In genomic region chr15:63439536-63440264, GRCh38 we compare ENCODE assay signal across 11 cellular contexts. TPM values are rescaled to one million over a fixed set of nuclear protein-coding genes. Genes with fewer than 3 reads are reported as not detected.
A peak's percentile ranks its signal among the peaks of the same experiment; 100 is the strongest.
DNase-seq lines count a peak whose midpoint lies in the region; FAIRE-seq and TF ChIP-seq lines count a peak whose summit lies in the region.
"Had no signal": no experiment of that assay in that cellular context is flagged by ENCODE, and none has a peak within 500 bp of the region (broad histone marks: within the 10 kb centered on the region; RNA-seq: fewer than 3 reads in every experiment).

No MANE protein-coding gene starts in this region.

- H3K27me3 Mint-ChIP-seq in activated naive CD4-positive, alpha-beta T cell treated with anti-CD3 and anti-CD28 coated beads, Interleukin-2, amount 10 ng/mL, durations not matched to agents 7 days and 5 days: peaks cover 5% of the 10 kb centered on the region
- H3K27me3 Mint-ChIP-seq in glutamatergic neuron (ENCODE audit: unreplicated experiment): peaks cover 2% of the 10 kb centered on the region

- peaks cover 49% of the 10 kb centered on the region for H3K4me1 Mint-ChIP-seq in activated naive CD4-positive, alpha-beta T cell treated with anti-CD3 and anti-CD28 coated beads, Interleukin-2, amount 10 ng/mL, durations not matched to agents 7 days and 5 days
- H3K4me1 Mint-ChIP-seq in glutamatergic neuron (ENCODE audit: low read depth, unreplicated experiment): peaks cover 5% of the 10 kb centered on the region

- no peak overlapping the region for H3K27ac Mint-ChIP-seq in activated naive CD4-positive, alpha-beta T cell treated with anti-CD3 and anti-CD28 coated beads, Interleukin-2, amount 10 ng/mL, durations not matched to agents 7 days and 5 days
- H3K27ac Mint-ChIP-seq in glutamatergic neuron (ENCODE audit: unreplicated experiment): no peak overlapping the region
- H3K27ac Mint-ChIP-seq: T-helper 2 cell treated with Interferon-gamma antibody and Interleukin-4, amounts not matched to agents 5 μg/mL and 100 μg/mL, for 36 hours had no signal

- no peaks in the 10 kb centered on the region for H3K9me3 Mint-ChIP-seq in activated naive CD4-positive, alpha-beta T cell treated with anti-CD3 and anti-CD28 coated beads, Interleukin-2, amount 10 ng/mL, durations not matched to agents 7 days and 5 days
- H3K9me3 Mint-ChIP-seq in glutamatergic neuron (ENCODE audit: unreplicated experiment): no peaks in the 10 kb centered on the region
- H3K9me3 Mint-ChIP-seq: T-helper 2 cell treated with Interferon-gamma antibody and Interleukin-4, amounts not matched to agents 5 μg/mL and 100 μg/mL, for 36 hours had no signal

- no peaks in the 10 kb centered on the region for H3K27me3 ChIP-seq in bronchial epithelial cell (ENCODE audit: control insufficient read depth, insufficient read depth, low read length)

- H3K36me3 Mint-ChIP-seq in activated naive CD4-positive, alpha-beta T cell treated with anti-CD3 and anti-CD28 coated beads, Interleukin-2, amount 10 ng/mL, durations not matched to agents 7 days and 5 days: no peaks in the 10 kb centered on the region
- H3K36me3 Mint-ChIP-seq in glutamatergic neuron (ENCODE audit: unreplicated experiment): no peaks in the 10 kb centered on the region

- peak; percentile 32 for DNase-seq in activated naive CD4-positive, alpha-beta T cell treated with anti-CD3 and anti-CD28 coated beads, Interleukin-2, amount 10 ng/mL, durations not matched to agents 7 days and 5 days
- no peak for DNase-seq in activated naive CD4-positive, alpha-beta T cell treated with anti-CD3 and anti-CD28 coated beads, Interleukin-2, amount 50 U/mL, for 16 hours
- DNase-seq in NCI-H345 (lab: John Stamatoyannopoulos, UW) (peak; percentile 73), bronchial epithelial cell (ENCODE audit: low read depth) (peak; percentile 37), urothelium cell line (ENCODE audit: low spot score) (no peak), NCI-H2171 (lab: John Stamatoyannopoulos, UW) (no peak), midbrain (lab: John Stamatoyannopoulos, UW) (no peak), glutamatergic neuron (no peak)
- DNase-seq: aorta, lower lobe of right lung had no signal

- CTCF ChIA-PET in activated naive CD4-positive, alpha-beta T cell treated with anti-CD3 and anti-CD28 coated beads, Interleukin-2, amount 10 ng/mL, durations not matched to agents 7 days and 5 days (lab: Charles Lee): no interaction called here

- no peak overlapping the region for H3K4me3 Mint-ChIP-seq in activated naive CD4-positive, alpha-beta T cell treated with anti-CD3 and anti-CD28 coated beads, Interleukin-2, amount 10 ng/mL, durations not matched to agents 7 days and 5 days
- no peak overlapping the region for H3K4me3 Mint-ChIP-seq in glutamatergic neuron (ENCODE audit: unreplicated experiment)

- TF ChIP-seq CTCF in bronchial epithelial cell (IDR thresholded peaks at IDR 0.05; ENCODE audit: insufficient read depth, low read length, severe bottlenecking) (no peak), glutamatergic neuron (IDR thresholded peaks at IDR 0.05; ENCODE audit: partially characterized antibody, unreplicated experiment) (no peak)

- no peaks in the 10 kb centered on the region for H3K36me3 ChIP-seq in bronchial epithelial cell (ENCODE audit: control insufficient read depth, insufficient read depth, low read length)
- H3K36me3 ChIP-seq: lower lobe of right lung had no signal

- no peak overlapping the region for H3K4me3 ChIP-seq in bronchial epithelial cell (ENCODE audit: low read depth, low read length)
- H3K4me3 ChIP-seq: lower lobe of right lung had no signal

- no peak for FAIRE-seq in bronchial epithelial cell (lab: Jason Lieb, UNC)
- FAIRE-seq in urothelium cell line (lab: Jason Lieb, UNC): peak; percentile 27

RNA-seq across cellular contexts. Expression of gene CA12, which starts 58.1 kb away (rescaled TPM):
- 44.0 TPM in 2 replicates for total RNA-seq in bronchial epithelial cell
- not detected for total RNA-seq in glutamatergic neuron (ENCODE audit: unreplicated experiment)

Comparison
In these comparisons a context has a peak if more than half of its experiments do, and no peak if none do; other contexts are left out.
1. DNase-seq: peak in activated naive CD4-positive, alpha-beta T cell treated with anti-CD3 and anti-CD28 coated beads, Interleukin-2, amount 10 ng/mL, durations not matched to agents 7 days and 5 days (single experiment), NCI-H345 (single experiment) and bronchial epithelial cell (single experiment); none in activated naive CD4-positive, alpha-beta T cell treated with anti-CD3 and anti-CD28 coated beads, Interleukin-2, amount 50 U/mL, for 16 hours (single experiment), urothelium cell line (single experiment), NCI-H2171 (single experiment), midbrain (single experiment) and glutamatergic neuron (single experiment).
2. RNA of gene CA12, which starts 58.1 kb away (total RNA-seq): 44.0 TPM in bronchial epithelial cell; not detected in glutamatergic neuron (single experiment); every median in the first group is over 10 times any median in the second.